In the genomic region with DNA sequence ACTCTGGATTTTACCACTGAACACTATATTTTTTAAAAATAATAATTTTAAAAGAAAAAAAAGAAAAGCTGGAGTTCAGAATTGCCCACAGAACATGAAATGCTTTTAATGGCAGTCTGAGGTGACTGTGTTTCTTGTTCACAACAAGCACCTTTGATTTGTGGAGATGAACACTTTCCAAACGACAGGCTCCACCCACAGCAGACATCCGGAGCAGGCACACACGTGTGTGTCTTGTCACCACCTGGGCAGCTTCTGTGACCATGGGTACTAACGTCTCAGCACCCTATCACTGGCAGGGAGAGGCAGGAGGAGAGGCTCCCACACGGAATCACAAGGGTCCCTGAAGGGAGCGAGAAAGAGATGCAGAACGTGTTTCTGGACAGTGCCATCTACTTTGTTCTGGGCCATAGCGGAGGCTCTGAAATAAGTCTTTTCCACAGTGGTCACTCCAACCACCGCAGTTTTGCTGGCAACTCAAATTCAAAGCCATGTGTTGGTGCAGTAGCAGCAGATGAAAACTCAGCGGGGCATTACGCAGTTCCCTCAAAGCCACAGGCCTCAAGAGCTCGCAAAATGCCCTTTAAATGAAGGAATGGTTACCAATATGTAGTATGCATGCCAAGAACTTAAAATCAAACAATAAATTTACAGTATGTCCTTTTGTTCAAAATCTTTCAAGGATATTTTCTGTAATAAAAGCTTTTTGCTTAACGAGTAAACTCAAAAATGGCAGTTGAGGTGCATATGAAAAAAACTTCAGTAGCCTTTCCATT, we compare ENCODE assay signal across 1 cellular context.
A peak's percentile ranks its signal among the peaks of the same experiment; 100 is the strongest.
TF ChIP-seq lines count a peak whose summit lies in the region.

No MANE protein-coding gene starts in this region.

TF ChIP-seq in HEK293, 187 proteins besides CTCF, POLR2A, EP300 and RAD21 (continued from another document):
- TF ChIP-seq ZNF561 (tag by site-specific recombination; IDR thresholded peaks at IDR 0.05; ENCODE audit: borderline replicate concordance) (0 out of 2 replicates have a peak, but pooled peaks have one; percentile 26), FEZF1 (tag by site-specific recombination; IDR thresholded peaks at IDR 0.05) (peak; percentile 65)
